In genomic region chr4:8867624-8868320, GRCh38 we compare ENCODE assay signal across 23 cellular contexts. TPM values are rescaled to one million over a fixed set of nuclear protein-coding genes. Genes with fewer than 3 reads are reported as not detected.
"Had no signal": no experiment of that assay in that cellular context is flagged by ENCODE, and none has a peak within 500 bp of the region (broad histone marks: within the 10 kb centered on the region; RNA-seq: fewer than 3 reads in every experiment).

No MANE protein-coding gene starts in this region.

- DNase-seq: effector memory CD4-positive, alpha-beta T cell; esophagus squamous epithelium; foreskin melanocyte; heart right ventricle; kidney; left cardiac atrium; mucosa of descending colon; naive thymus-derived CD8-positive, alpha-beta T cell; occipital lobe; psoas muscle; spleen; stimulated activated CD4-positive, alpha-beta T cell treated with anti-CD3 and anti-CD28 coated beads, Interleukin-15, amount 100 ng/mL, for 24 hours; stimulated activated CD4-positive, alpha-beta T cell treated with anti-CD3 and anti-CD28 coated beads, Interleukin-1b, Interleukin-23, amount 100 ng/mL, for 48 hours; stimulated activated CD4-positive, alpha-beta T cell treated with anti-CD3 and anti-CD28 coated beads, Interleukin-4, amount 100 ng/mL, for 24 hours; tibial artery had no signal

- H3K27ac ChIP-seq: esophagus squamous epithelium, heart right ventricle, psoas muscle, spleen, tibial artery had no signal

- ATAC-seq: heart right ventricle; left cardiac atrium; mucosa of descending colon; naive thymus-derived CD8-positive, alpha-beta T cell; psoas muscle; sciatic nerve; stimulated activated memory B cell treated with anti-CD40 and anti-IgM and Interleukin-4, amounts not matched to agents 10 μg/mL and 1 μg/mL and 100 μg/mL, for 72 hours had no signal

- H3K36me3 ChIP-seq: esophagus squamous epithelium, heart right ventricle, spleen, tibial artery had no signal

- H3K9me3 ChIP-seq: esophagus squamous epithelium, heart right ventricle, mucosa of descending colon, psoas muscle, spleen, tibial artery had no signal

- H3K4me1 ChIP-seq: psoas muscle had no signal

- H3K4me3 ChIP-seq: esophagus squamous epithelium, mucosa of descending colon, psoas muscle, tibial artery had no signal

RNA-seq across cellular contexts. Expression of gene HMX1, which starts 3.9 kb away (rescaled TPM):
- total RNA-seq: epithelial cell of proximal tubule; kidney; left cardiac atrium; liver; lung microvascular endothelial cell; mesenteric fat pad; naive thymus-derived CD8-positive, alpha-beta T cell; psoas muscle; sciatic nerve; skeletal muscle tissue; spleen had no signal
- polyA plus RNA-seq: heart right ventricle; liver; naive thymus-derived CD8-positive, alpha-beta T cell; psoas muscle; spleen; urinary bladder had no signal
